In the genomic region with DNA sequence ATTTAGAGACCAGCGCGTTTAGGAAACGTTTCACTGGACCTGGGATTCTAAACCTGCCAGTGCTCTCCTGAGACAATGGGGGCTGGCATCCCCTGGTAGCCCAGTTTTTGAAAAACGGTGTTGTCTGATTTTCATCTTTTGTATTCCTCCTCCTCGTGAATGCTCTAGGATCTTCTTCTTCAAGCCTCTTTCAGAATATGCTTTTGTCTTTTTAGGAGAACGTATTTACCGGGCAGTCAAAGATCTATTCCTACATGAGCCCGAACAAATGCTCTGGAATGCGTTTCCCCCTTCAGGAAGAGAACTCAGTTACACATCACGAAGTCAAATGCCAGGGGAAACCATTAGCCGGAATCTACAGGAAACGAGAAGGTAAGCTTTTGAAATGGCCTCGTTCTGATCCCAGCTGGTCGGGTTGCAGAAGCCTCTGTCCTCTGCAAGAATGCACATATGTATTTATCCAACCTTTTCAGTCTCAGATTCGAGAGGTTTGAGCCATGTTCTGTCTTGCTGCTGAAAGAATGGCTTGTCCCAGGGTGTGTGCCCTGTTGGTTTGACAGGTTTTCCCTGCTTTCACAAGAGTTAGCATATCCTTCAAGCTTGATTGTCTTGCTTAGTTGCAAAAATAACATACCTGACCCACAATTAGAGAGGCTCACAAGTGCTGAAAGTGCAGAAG, we compare ENCODE assay signal across 8 cellular contexts. TPM values are rescaled to one million over a fixed set of nuclear protein-coding genes. Genes with fewer than 3 reads are reported as not detected.
DNase-seq lines count a peak whose midpoint lies in the region; ATAC-seq and TF ChIP-seq lines count a peak whose summit lies in the region.

No MANE protein-coding gene starts in this region.

- TF ChIP-seq CTCF in astrocyte of the spinal cord (IDR thresholded peaks at IDR 0.05; ENCODE audit: low read depth, low read length), result no peak
- TF ChIP-seq CTCF in left lung (IDR thresholded peaks at IDR 0.05), result no peak
- no peak for TF ChIP-seq CTCF in GM10248 (IDR thresholded peaks at IDR 0.05; ENCODE audit: control extremely low read depth, extremely low read depth, low read depth, missing control alignments)

- H3K9me3 ChIP-seq in left lung, result no peaks in the 10 kb centered on the region

- ATAC-seq in left lung, result peak; percentile 42

- H3K27me3 ChIP-seq in left lung, result no peaks in the 10 kb centered on the region

- CTCF ChIA-PET in GM10248 (lab: Yijun Ruan, JAX), result interaction anchor here (1.5 to 1.7 kb wide), 2 partner anchors 9 to 25 kb away, joined by 4 to 7 read pairs; no protein-coding TSS in a partner anchor

- DNase-seq in T-helper 2 cell treated with Interferon-gamma antibody and Interleukin-4, amounts not matched to agents 5 μg/mL and 100 μg/mL, for 36 hours (ENCODE audit: low spot score), result no peak
- DNase-seq in T-helper 2 cell (no peak), astrocyte of the spinal cord (ENCODE audit: low read depth, low spot score) (peak; percentile 3), left lung (no peak), GOT3 (lab: John Stamatoyannopoulos, UW) (no peak), GM10248 (ENCODE audit: extremely low spot score) (no peak)
- no peak for DNase-seq in stimulated activated CD4-positive, alpha-beta T cell treated with anti-CD3 and anti-CD28 coated beads, Interleukin-2, amount 100 ng/mL, for 24 hours

- intact Hi-C loops in left lung (cut with DNase I), result no loop called here

- H3K27ac Mint-ChIP-seq in T-helper 2 cell treated with Interferon-gamma antibody and Interleukin-4, amounts not matched to agents 5 μg/mL and 100 μg/mL, for 36 hours, result peak overlapping the region; percentile 82

- peaks cover 43% of the 10 kb centered on the region for H3K36me3 Mint-ChIP-seq in T-helper 2 cell treated with Interferon-gamma antibody and Interleukin-4, amounts not matched to agents 5 μg/mL and 100 μg/mL, for 36 hours (ENCODE audit: low read depth)

- H3K27me3 Mint-ChIP-seq in T-helper 2 cell treated with Interferon-gamma antibody and Interleukin-4, amounts not matched to agents 5 μg/mL and 100 μg/mL, for 36 hours (ENCODE audit: low read depth), result no peaks in the 10 kb centered on the region

- POLR2A ChIA-PET in GM10248 (lab: Yijun Ruan, JAX), result no interaction called here

- H3K9me3 Mint-ChIP-seq in T-helper 2 cell treated with Interferon-gamma antibody and Interleukin-4, amounts not matched to agents 5 μg/mL and 100 μg/mL, for 36 hours, result no peaks in the 10 kb centered on the region

- H3K4me3 Mint-ChIP-seq in T-helper 2 cell treated with Interferon-gamma antibody and Interleukin-4, amounts not matched to agents 5 μg/mL and 100 μg/mL, for 36 hours, result peak overlapping the region; percentile 85

- in situ Hi-C loops in astrocyte of the spinal cord (cut with HindIII; ENCODE audit: low sequenced_read_pairs), result no loop called here

- H3K4me1 Mint-ChIP-seq in T-helper 2 cell treated with Interferon-gamma antibody and Interleukin-4, amounts not matched to agents 5 μg/mL and 100 μg/mL, for 36 hours (ENCODE audit: low read depth), result peaks cover 39% of the 10 kb centered on the region

- peak overlapping the region; percentile 85 to 89 for H3K27ac ChIP-seq in left lung
- peak overlapping the region; percentile 80 for H3K27ac ChIP-seq in temporal lobe (ENCODE audit: low read depth, low read length)

- peaks cover 27 to 55% of the 10 kb centered on the region in 2 donors for H3K4me1 ChIP-seq in left lung

- H3K4me3 ChIP-seq in astrocyte of the spinal cord (ENCODE audit: low read depth, low read length) (peak overlapping the region; percentile 58), left lung (peak overlapping the region; percentile 61 to 81)

- H3K36me3 ChIP-seq in left lung, result peaks cover 0 to 48% of the 10 kb centered on the region in 2 donors

RNA-seq across cellular contexts. Expression of gene KMT5A, which starts 6.6 kb away (rescaled TPM):
- 10 to 100 TPM; 39.7 to 42.4 TPM for total RNA-seq in left lung
- 22.6 TPM for total RNA-seq in temporal lobe

RNA-seq across cellular contexts. Expression of gene SBNO1, which starts 25.9 kb away (rescaled TPM):
- total RNA-seq in left lung (10 to 100 TPM; 26.5 to 32.1 TPM), temporal lobe (40.1 TPM)

RNA-seq across cellular contexts. Expression of gene RILPL2, which starts 45.9 kb away (rescaled TPM):
- total RNA-seq in left lung (10 to 100 TPM in 1 of 2 donors, 1 to 10 TPM in 1; 8.9 to 14.0 TPM), temporal lobe (0.74 TPM)
